In genomic region chr4:126682250-126682649, GRCh38 we compare ENCODE assay signal across 27 cellular contexts.
"Had no signal": no experiment of that assay in that cellular context is flagged by ENCODE, and none has a peak within 500 bp of the region (broad histone marks: within the 10 kb centered on the region; RNA-seq: fewer than 3 reads in every experiment).

No MANE protein-coding gene starts in this region.

- FAIRE-seq: urothelium cell line had no signal

- H3K9me3 ChIP-seq: stomach, suprapubic skin, testis, thoracic aorta, thyroid gland, tibial artery, tibial nerve, transverse colon, upper lobe of left lung, upper lobe of right lung, uterus, vagina had no signal

- H3K36me3 ChIP-seq: stomach, suprapubic skin, thoracic aorta, thyroid gland, tibial artery, tibial nerve, transverse colon, upper lobe of left lung, upper lobe of right lung, uterus, vagina had no signal

- DNase-seq: stimulated activated CD4-positive, alpha-beta T cell treated with anti-CD3 and anti-CD28 coated beads, Interleukin-2, amount 100 ng/mL, for 48 hours; stimulated activated CD4-positive, alpha-beta T cell treated with anti-CD3 and anti-CD28 coated beads, Interleukin-4, amount 100 ng/mL, for 1 hour; stimulated activated CD4-positive, alpha-beta T cell treated with anti-CD3 and anti-CD28 coated beads, Interleukin-4, amount 100 ng/mL, for 24 hours; stimulated activated CD4-positive, alpha-beta T cell treated with anti-CD3 and anti-CD28 coated beads, Interleukin-4, amount 100 ng/mL, for 4 hours; stimulated activated CD8-positive, alpha-beta memory T cell treated with anti-CD3 and anti-CD28 coated beads, Interleukin-4, amount 100 ng/mL, for 48 hours; stimulated activated naive B cell treated with anti-CD40 and anti-IgM and Interleukin-4, amounts not matched to agents 10 μg/mL and 1 μg/mL and 100 μg/mL, for 72 hours; stimulated activated naive CD4-positive, alpha-beta T cell; stimulated activated naive CD4-positive, alpha-beta T cell treated with Interleukin-2 at 50 U/mL for 16 hours; stimulated activated naive CD8-positive, alpha-beta T cell treated with anti-CD3 and anti-CD28 coated beads, Interleukin-15, amount 100 ng/mL, for 72 hours; stimulated activated naive CD8-positive, alpha-beta T cell treated with anti-CD3 and anti-CD28 coated beads, Interleukin-15, Interleukin-2, amounts not matched to agents 100 U/mL and 50 U/mL, for 24 hours; stomach; substantia nigra; testis; thyroid gland; tibial artery; transverse colon; trophoblast cell; upper lobe of left lung; upper lobe of right lung; uterus had no signal

- H3K4me1 ChIP-seq: stomach, suprapubic skin, testis, tibial artery, tibial nerve, transverse colon, upper lobe of left lung, upper lobe of right lung, uterus, vagina had no signal

- H3K4me3 ChIP-seq: stomach, suprapubic skin, testis, thoracic aorta, thyroid gland, tibial artery, tibial nerve, transverse colon, upper lobe of left lung, upper lobe of right lung, uterus, vagina had no signal

- ATAC-seq: stimulated activated effector memory CD8-positive, alpha-beta T cell treated with anti-CD3 and anti-CD28 coated beads, Interleukin-12 subunit alpha, Interleukin-12 subunit beta, amount 100 ng/mL, for 72 hours; stimulated activated memory B cell treated with anti-CD40 and anti-IgM and Interleukin-4, amounts not matched to agents 10 μg/mL and 1 μg/mL and 100 μg/mL, for 72 hours; stimulated activated naive B cell treated with anti-CD40 and anti-IgM and Interleukin-4, amounts not matched to agents 10 μg/mL and 1 μg/mL and 100 μg/mL, for 72 hours; stimulated activated naive CD8-positive, alpha-beta T cell treated with anti-CD3 and anti-CD28 coated beads, Interleukin-15, amount 100 ng/mL, for 72 hours; stimulated activated naive CD8-positive, alpha-beta T cell treated with anti-CD3 and anti-CD28 coated beads, Interleukin-15, Interleukin-2, amounts not matched to agents 100 U/mL and 50 U/mL, for 24 hours; upper lobe of right lung had no signal

- H3K27ac ChIP-seq: stomach, suprapubic skin, testis, thoracic aorta, thyroid gland, tibial artery, tibial nerve, transverse colon, upper lobe of left lung, upper lobe of right lung, uterus, vagina had no signal

- H3K27me3 ChIP-seq: stomach, suprapubic skin, testis, thyroid gland, tibial artery, tibial nerve, transverse colon, upper lobe of left lung, upper lobe of right lung, uterus, vagina had no signal
